14 cellular contexts compared by ENCODE assay signal in genomic region chr11:121237686-121238658, GRCh38. TPM values are rescaled to one million over a fixed set of nuclear protein-coding genes. Genes with fewer than 3 reads are reported as not detected.
A peak's percentile ranks its signal among the peaks of the same experiment; 100 is the strongest.
DNase-seq lines count a peak whose midpoint lies in the region; ATAC-seq and TF ChIP-seq lines count a peak whose summit lies in the region.
"Had no signal": no experiment of that assay in that cellular context is flagged by ENCODE, and none has a peak within 500 bp of the region (broad histone marks: within the 10 kb centered on the region; RNA-seq: fewer than 3 reads in every experiment).

No MANE protein-coding gene starts in this region.

- H3K9me3 ChIP-seq in HUES48 (ENCODE audit: control insufficient read depth, insufficient read depth, low read length) (no peaks in the 10 kb centered on the region), prostate gland (no peaks in the 10 kb centered on the region)

- H3K4me1 ChIP-seq in HUES48 (ENCODE audit: control insufficient read depth, insufficient read depth, low read length), result peaks cover 59% of the 10 kb centered on the region
- peaks cover 7% of the 10 kb centered on the region for H3K4me1 ChIP-seq in prostate gland (replicated peaks)

- peak overlapping the region; percentile 12 for H3K27ac Mint-ChIP-seq in activated CD4-positive, alpha-beta T cell treated with anti-CD3 and anti-CD28 coated beads for 36 hours
- H3K27ac Mint-ChIP-seq in activated CD4-positive, alpha-beta T cell treated with anti-CD3 and anti-CD28 coated beads, Interleukin-2, amount 10 ng/mL, durations not matched to agents 7 days and 5 days, result no peak overlapping the region
- no peak overlapping the region for H3K27ac Mint-ChIP-seq in glutamatergic neuron (ENCODE audit: unreplicated experiment)
- H3K27ac Mint-ChIP-seq: dendritic cell treated with granulocyte-macrophage colony-stimulating factor and Interleukin-4, amounts not matched to agents 40 ng/mL and 50 ng/mL, for 4 days had no signal

- CTCF ChIA-PET in activated CD4-positive, alpha-beta T cell treated with anti-CD3 and anti-CD28 coated beads for 36 hours (lab: Charles Lee), result no interaction called here
- CTCF ChIA-PET in activated CD4-positive, alpha-beta T cell treated with anti-CD3 and anti-CD28 coated beads, Interleukin-2, amount 10 ng/mL, durations not matched to agents 7 days and 5 days (lab: Charles Lee), result interaction anchor here (2.2 kb wide), 1 partner anchor 12 kb away, joined by 5 read pairs; no protein-coding TSS in a partner anchor

- no peaks in the 10 kb centered on the region for H3K36me3 Mint-ChIP-seq in activated CD4-positive, alpha-beta T cell treated with anti-CD3 and anti-CD28 coated beads for 36 hours (ENCODE audit: low read depth)
- H3K36me3 Mint-ChIP-seq in activated CD4-positive, alpha-beta T cell treated with anti-CD3 and anti-CD28 coated beads, Interleukin-2, amount 10 ng/mL, durations not matched to agents 7 days and 5 days (ENCODE audit: low read depth), result no peaks in the 10 kb centered on the region
- no peaks in the 10 kb centered on the region for H3K36me3 Mint-ChIP-seq in glutamatergic neuron (ENCODE audit: unreplicated experiment)

- WGBS in prostate gland, result 32% methylated on average over 12 of the region's 12 CpGs

- peaks cover 16% of the 10 kb centered on the region for H3K27me3 Mint-ChIP-seq in activated CD4-positive, alpha-beta T cell treated with anti-CD3 and anti-CD28 coated beads for 36 hours
- peaks cover 27% of the 10 kb centered on the region for H3K27me3 Mint-ChIP-seq in activated CD4-positive, alpha-beta T cell treated with anti-CD3 and anti-CD28 coated beads, Interleukin-2, amount 10 ng/mL, durations not matched to agents 7 days and 5 days
- H3K27me3 Mint-ChIP-seq in glutamatergic neuron (ENCODE audit: unreplicated experiment), result no peaks in the 10 kb centered on the region

- H3K27ac ChIP-seq in HUES48 (ENCODE audit: low read depth, low read length) (peak overlapping the region; percentile 90), prostate gland (peak overlapping the region; percentile 51 to 59)

- H3K36me3 ChIP-seq in HUES48 (ENCODE audit: control insufficient read depth, insufficient read depth, low read length) (no peaks in the 10 kb centered on the region), prostate gland (no peaks in the 10 kb centered on the region)

- H3K27me3 ChIP-seq in HUES48 (ENCODE audit: control insufficient read depth, insufficient read depth, low read length), result no peaks in the 10 kb centered on the region
- H3K27me3 ChIP-seq in prostate gland (replicated peaks; ENCODE audit: insufficient read depth), result no peaks in the 10 kb centered on the region

- H3K9ac ChIP-seq in HUES48 (ENCODE audit: low read depth, low read length), result no peak overlapping the region

- H3K4me3 Mint-ChIP-seq in activated CD4-positive, alpha-beta T cell treated with anti-CD3 and anti-CD28 coated beads for 36 hours, result no peak overlapping the region
- no peak overlapping the region for H3K4me3 Mint-ChIP-seq in activated CD4-positive, alpha-beta T cell treated with anti-CD3 and anti-CD28 coated beads, Interleukin-2, amount 10 ng/mL, durations not matched to agents 7 days and 5 days
- H3K4me3 Mint-ChIP-seq in glutamatergic neuron (ENCODE audit: unreplicated experiment), result no peak overlapping the region
- H3K4me3 Mint-ChIP-seq: dendritic cell treated with granulocyte-macrophage colony-stimulating factor and Interleukin-4, amounts not matched to agents 40 ng/mL and 50 ng/mL, for 4 days had no signal

- H3K4me1 Mint-ChIP-seq in activated CD4-positive, alpha-beta T cell treated with anti-CD3 and anti-CD28 coated beads for 36 hours, result peaks cover 19% of the 10 kb centered on the region
- H3K4me1 Mint-ChIP-seq in activated CD4-positive, alpha-beta T cell treated with anti-CD3 and anti-CD28 coated beads, Interleukin-2, amount 10 ng/mL, durations not matched to agents 7 days and 5 days, result peaks cover 22% of the 10 kb centered on the region
- peaks cover 17% of the 10 kb centered on the region for H3K4me1 Mint-ChIP-seq in glutamatergic neuron (ENCODE audit: low read depth, unreplicated experiment)

- no peak for TF ChIP-seq CTCF in prostate gland (IDR thresholded peaks at IDR 0.05)
- TF ChIP-seq CTCF in foreskin fibroblast (IDR thresholded peaks at IDR 0.05; ENCODE audit: low read depth, low read length), result no peak
- TF ChIP-seq CTCF in glutamatergic neuron (IDR thresholded peaks at IDR 0.05; ENCODE audit: partially characterized antibody, unreplicated experiment), result no peak

- DNase-seq in activated CD4-positive, alpha-beta T cell treated with anti-CD3 and anti-CD28 coated beads for 36 hours, result peak; percentile 69
- DNase-seq in activated CD4-positive, alpha-beta T cell treated with anti-CD3 and anti-CD28 coated beads, Interleukin-2, amount 10 ng/mL, durations not matched to agents 7 days and 5 days, result no peak
- DNase-seq in astrocyte of the hippocampus (ENCODE audit: low read depth, low spot score) (peak; percentile 71), prostate gland (ENCODE audit: low spot score) (peak; percentile 87), foreskin fibroblast (no peak), glutamatergic neuron (no peak)
- DNase-seq: activated CD8-positive, alpha-beta memory T cell treated with anti-CD3 and anti-CD28 coated beads for 24 hours; KBM-7; left cardiac atrium; substantia nigra had no signal

- no peak for TF ChIP-seq POLR2A in prostate gland (IDR thresholded peaks at IDR 0.05)

- H3K4me3 ChIP-seq in HUES48 (ENCODE audit: low read depth, low read length), result no peak overlapping the region
- peak overlapping the region in 1 of 2 donors; percentile 6 for H3K4me3 ChIP-seq in prostate gland
- no peak overlapping the region for H3K4me3 ChIP-seq in foreskin fibroblast (ENCODE audit: low read depth in 1 of 2, low read length in 2 of 2)

- intact Hi-C loops in activated CD4-positive, alpha-beta T cell treated with anti-CD3 and anti-CD28 coated beads for 36 hours (cut with DNase I, micrococcal nuclease), result no loop called here
- intact Hi-C loops in prostate gland (cut with DNase I), result no loop called here

- no peaks in the 10 kb centered on the region for H3K9me3 Mint-ChIP-seq in activated CD4-positive, alpha-beta T cell treated with anti-CD3 and anti-CD28 coated beads for 36 hours (ENCODE audit: low read depth)
- no peaks in the 10 kb centered on the region for H3K9me3 Mint-ChIP-seq in activated CD4-positive, alpha-beta T cell treated with anti-CD3 and anti-CD28 coated beads, Interleukin-2, amount 10 ng/mL, durations not matched to agents 7 days and 5 days
- H3K9me3 Mint-ChIP-seq in glutamatergic neuron (ENCODE audit: unreplicated experiment), result no peaks in the 10 kb centered on the region
- H3K9me3 Mint-ChIP-seq: dendritic cell treated with granulocyte-macrophage colony-stimulating factor and Interleukin-4, amounts not matched to agents 40 ng/mL and 50 ng/mL, for 4 days had no signal

- POLR2A ChIA-PET in activated CD4-positive, alpha-beta T cell treated with anti-CD3 and anti-CD28 coated beads for 36 hours (lab: Charles Lee), result no interaction called here
- POLR2A ChIA-PET in activated CD4-positive, alpha-beta T cell treated with anti-CD3 and anti-CD28 coated beads, Interleukin-2, amount 10 ng/mL, durations not matched to agents 7 days and 5 days (lab: Charles Lee), result no interaction called here

- ATAC-seq in activated CD4-positive, alpha-beta T cell treated with anti-CD3 and anti-CD28 coated beads for 36 hours, result peak; percentile 59
- ATAC-seq in GM21515 (IDR thresholded peaks at IDR 0.05; ENCODE audit: unreplicated experiment), result no peak
- ATAC-seq: left cardiac atrium, sciatic nerve had no signal

RNA-seq across cellular contexts. Expression of gene SC5D, which starts 54.6 kb away (rescaled TPM):
- 10 to 100 TPM; 22.3 to 29.9 TPM for total RNA-seq in activated CD4-positive, alpha-beta T cell treated with anti-CD3 and anti-CD28 coated beads for 36 hours
- total RNA-seq in activated CD4-positive, alpha-beta T cell treated with anti-CD3 and anti-CD28 coated beads, Interleukin-2, amount 10 ng/mL, durations not matched to agents 7 days and 5 days, result 10 to 100 TPM; 20.4 to 22.9 TPM
- 10 to 100 TPM; 61.6 to 86.6 TPM for total RNA-seq in prostate gland
- total RNA-seq in glutamatergic neuron (ENCODE audit: unreplicated experiment), result 57.7 TPM

Comparison
In these comparisons a context has a peak if more than half of its experiments do, and no peak if none do; other contexts are left out.
1. DNase-seq: peak in activated CD4-positive, alpha-beta T cell treated with anti-CD3 and anti-CD28 coated beads for 36 hours (single experiment), astrocyte of the hippocampus (single experiment) and prostate gland (single experiment); none in activated CD4-positive, alpha-beta T cell treated with anti-CD3 and anti-CD28 coated beads, Interleukin-2, amount 10 ng/mL, durations not matched to agents 7 days and 5 days (single experiment), foreskin fibroblast (0 of 2) and glutamatergic neuron (single experiment).